22 cellular contexts compared by ENCODE assay signal in genomic region chr3:66738625-66739330, GRCh38.
A peak's percentile ranks its signal among the peaks of the same experiment; 100 is the strongest.
DNase-seq lines count a peak whose midpoint lies in the region; FAIRE-seq and TF ChIP-seq lines count a peak whose summit lies in the region.
"Had no signal": no experiment of that assay in that cellular context is flagged by ENCODE, and none has a peak within 500 bp of the region (broad histone marks: within the 10 kb centered on the region; RNA-seq: fewer than 3 reads in every experiment).

No MANE protein-coding gene starts in this region.

- no peak for TF ChIP-seq POLR2A in H54 (IDR thresholded peaks at IDR 0.05; ENCODE audit: low read depth, low read length)

- no peak for FAIRE-seq in H54 (lab: Jason Lieb, UNC)
- FAIRE-seq: colon, endometrium, islet of Langerhans had no signal

- peak; percentile 24 for DNase-seq in DMS 273 (lab: John Stamatoyannopoulos, UW; ENCODE audit: unreplicated experiment)
- DNase-seq in DMS 273 treated with DMSO at 0.1 percent for 48 hours (lab: John Stamatoyannopoulos, UW): no peak
- DNase-seq in dedifferentiated amniotic fluid mesenchymal stem cell (ENCODE audit: extremely low spot score): peak; percentile 66
- peak; percentile 70 for DNase-seq in iris pigment epithelial cell (ENCODE audit: low read depth)
- no peak for DNase-seq in H54 (ENCODE audit: insufficient read length, low spot score)
- DNase-seq in ureter (ENCODE audit: low spot score): no peak
- no peak for DNase-seq in NCI-H2196 treated with DMSO at 0.1 percent for 48 hours (lab: John Stamatoyannopoulos, UW; ENCODE audit: unreplicated experiment)
- no peak for DNase-seq in AG08396 (ENCODE audit: low spot score)
- DNase-seq: activated CD4-positive, alpha-beta T cell treated with anti-CD3 and anti-CD28 coated beads for 4 hours; activated effector memory CD4-positive, alpha-beta T cell treated with Interleukin-2 at 50 U/mL for 16 hours; amygdala; C1 segment of cervical spinal cord; head of caudate nucleus; lower lobe of right lung; NCI-H1694 treated with DMSO at 0.1 percent for 48 hours; NCI-H226; NK-92 treated with Interleukin-12 subunit alpha and Interleukin-12 subunit beta, amount 100 ng/mL, for 24 hours; posterior cingulate gyrus; spleen had no signal

Comparison
In these comparisons a context has a peak if more than half of its experiments do, and no peak if none do; other contexts are left out.
1. DNase-seq: peak in DMS 273 (single experiment), dedifferentiated amniotic fluid mesenchymal stem cell (single experiment) and iris pigment epithelial cell (single experiment); none in DMS 273 treated with DMSO at 0.1 percent for 48 hours (single experiment), H54 (single experiment), ureter (single experiment), NCI-H2196 treated with DMSO at 0.1 percent for 48 hours (single experiment) and AG08396 (single experiment).